19 cellular contexts compared by ENCODE assay signal in genomic region chr1:208157769-208158168, GRCh38.
"Had no signal": no experiment of that assay in that cellular context is flagged by ENCODE, and none has a peak within 500 bp of the region (broad histone marks: within the 10 kb centered on the region; RNA-seq: fewer than 3 reads in every experiment).

No MANE protein-coding gene starts in this region.

- H3K27ac ChIP-seq: foreskin keratinocyte, skin epidermis had no signal

- H3K36me3 Mint-ChIP-seq: activated naive CD8-positive, alpha-beta T cell treated with anti-CD3 and anti-CD28 coated beads for 36 hours; naive thymus-derived CD4-positive, alpha-beta T cell; stimulated activated naive B cell treated with anti-CD40 and anti-IgM and Interleukin-4, amounts not matched to agents 10 μg/mL and 1 μg/mL and 100 μg/mL, for 72 hours had no signal

- FAIRE-seq: TTC549 had no signal

- DNase-seq: activated CD4-positive, alpha-beta T cell treated with anti-CD3 and anti-CD28 coated beads, Interleukin-2, amount 10 ng/mL, durations not matched to agents 7 days and 5 days; activated CD4-positive, CD25-positive, alpha-beta regulatory T cell; activated CD8-positive, alpha-beta memory T cell treated with anti-CD3 and anti-CD28 coated beads for 24 hours; activated gamma-delta T cell treated with Interleukin-2 at 50 U/mL for 16 hours; activated naive CD8-positive, alpha-beta T cell treated with anti-CD3 and anti-CD28 coated beads for 36 hours; body of pancreas; central memory CD4-positive, alpha-beta T cell; cortex of kidney; effector CD4-positive, alpha-beta T cell; foreskin keratinocyte; head of caudate nucleus; mucosa of descending colon; naive thymus-derived CD4-positive, alpha-beta T cell; stimulated activated CD4-positive, alpha-beta T cell treated with anti-CD3 and anti-CD28 coated beads, Interleukin-15, amount 100 ng/mL, for 24 hours; stimulated activated CD4-positive, alpha-beta T cell treated with anti-CD3 and anti-CD28 coated beads, Interleukin-4, amount 100 ng/mL, for 1 hour; stimulated activated naive B cell treated with anti-CD40 and anti-IgM and Interleukin-4, amounts not matched to agents 10 μg/mL and 1 μg/mL and 100 μg/mL, for 72 hours; SW 1271 had no signal

- H3K9me3 Mint-ChIP-seq: activated CD4-positive, alpha-beta T cell treated with anti-CD3 and anti-CD28 coated beads, Interleukin-2, amount 10 ng/mL, durations not matched to agents 7 days and 5 days; activated naive CD8-positive, alpha-beta T cell treated with anti-CD3 and anti-CD28 coated beads for 36 hours; naive thymus-derived CD4-positive, alpha-beta T cell; stimulated activated naive B cell treated with anti-CD40 and anti-IgM and Interleukin-4, amounts not matched to agents 10 μg/mL and 1 μg/mL and 100 μg/mL, for 72 hours had no signal

- H3K4me1 Mint-ChIP-seq: activated CD4-positive, alpha-beta T cell treated with anti-CD3 and anti-CD28 coated beads, Interleukin-2, amount 10 ng/mL, durations not matched to agents 7 days and 5 days; activated naive CD8-positive, alpha-beta T cell treated with anti-CD3 and anti-CD28 coated beads for 36 hours; naive thymus-derived CD4-positive, alpha-beta T cell had no signal

- H3K27ac Mint-ChIP-seq: activated CD4-positive, alpha-beta T cell treated with anti-CD3 and anti-CD28 coated beads, Interleukin-2, amount 10 ng/mL, durations not matched to agents 7 days and 5 days; activated naive CD8-positive, alpha-beta T cell treated with anti-CD3 and anti-CD28 coated beads for 36 hours; naive thymus-derived CD4-positive, alpha-beta T cell; stimulated activated naive B cell treated with anti-CD40 and anti-IgM and Interleukin-4, amounts not matched to agents 10 μg/mL and 1 μg/mL and 100 μg/mL, for 72 hours had no signal

- H3K4me3 ChIP-seq: body of pancreas, mucosa of descending colon, skin epidermis had no signal

- H3K27me3 ChIP-seq: body of pancreas, foreskin keratinocyte had no signal

- H3K9me3 ChIP-seq: body of pancreas, mucosa of descending colon had no signal

- H3K4me3 Mint-ChIP-seq: activated CD4-positive, alpha-beta T cell treated with anti-CD3 and anti-CD28 coated beads, Interleukin-2, amount 10 ng/mL, durations not matched to agents 7 days and 5 days; activated naive CD8-positive, alpha-beta T cell treated with anti-CD3 and anti-CD28 coated beads for 36 hours; naive thymus-derived CD4-positive, alpha-beta T cell; stimulated activated naive B cell treated with anti-CD40 and anti-IgM and Interleukin-4, amounts not matched to agents 10 μg/mL and 1 μg/mL and 100 μg/mL, for 72 hours had no signal
